In the genomic region with DNA sequence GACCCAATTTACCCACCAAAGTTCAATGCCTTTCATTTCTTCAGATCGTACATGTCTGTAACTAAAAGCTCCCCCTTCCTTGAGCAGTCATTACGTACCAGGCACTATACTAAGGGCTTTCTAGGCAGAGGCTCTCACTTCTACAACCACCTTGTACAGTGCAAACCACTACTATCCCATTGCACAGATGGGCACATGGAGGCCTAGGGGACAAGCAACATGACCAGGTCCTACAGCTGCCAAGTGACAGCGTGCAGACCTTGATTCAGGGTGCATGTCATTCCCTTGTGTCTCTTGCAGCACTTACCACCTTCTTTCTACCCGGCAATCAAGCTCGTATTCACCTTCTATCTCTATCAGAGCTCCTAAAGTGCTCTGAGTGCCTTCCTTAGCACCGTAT, we compare ENCODE assay signal across 19 cellular contexts.
DNase-seq lines count a peak whose midpoint lies in the region; ATAC-seq and TF ChIP-seq lines count a peak whose summit lies in the region.
"Had no signal": no experiment of that assay in that cellular context is flagged by ENCODE, and none has a peak within 500 bp of the region (broad histone marks: within the 10 kb centered on the region; RNA-seq: fewer than 3 reads in every experiment).

No MANE protein-coding gene starts in this region.

- H3K9me3 Mint-ChIP-seq in Calu3 (ENCODE audit: low read depth, unreplicated experiment): no peaks in the 10 kb centered on the region

- TF ChIP-seq CTCF in Calu3 (IDR thresholded peaks at IDR 0.05; ENCODE audit: unreplicated experiment): no peak
- TF ChIP-seq CTCF in Panc1 (IDR thresholded peaks at IDR 0.05): no peak
- TF ChIP-seq CTCF in body of pancreas (IDR thresholded peaks at IDR 0.05): no peak
- TF ChIP-seq CTCF in prostate gland (IDR thresholded peaks at IDR 0.05): no peak

- H3K9me3 ChIP-seq in Panc1 (ENCODE audit: control insufficient read depth, insufficient read depth, low read depth, low read length) (no peaks in the 10 kb centered on the region), body of pancreas (no peaks in the 10 kb centered on the region), prostate gland (no peaks in the 10 kb centered on the region)
- H3K9me3 ChIP-seq: BE2C had no signal

- H3K4me1 ChIP-seq in Panc1 (ENCODE audit: control insufficient read depth, insufficient read depth, low read length) (peaks cover 84% of the 10 kb centered on the region), body of pancreas (peaks cover 52% of the 10 kb centered on the region), prostate gland (replicated peaks) (peaks cover 19% of the 10 kb centered on the region)
- H3K4me1 ChIP-seq: BE2C had no signal

- H3K27ac Mint-ChIP-seq in Calu3 (ENCODE audit: unreplicated experiment): peak overlapping the region; percentile 26

- H3K4me3 Mint-ChIP-seq in Calu3 (ENCODE audit: low read depth, unreplicated experiment): no peak overlapping the region
- H3K4me3 Mint-ChIP-seq: H9 had no signal

- no peak for DNase-seq in Calu3
- no peak for DNase-seq in Panc1 (ENCODE audit: low read depth, low spot score)
- DNase-seq in body of pancreas: no peak
- no peak for DNase-seq in prostate gland (ENCODE audit: low spot score)
- DNase-seq in stimulated activated naive CD4-positive, alpha-beta T cell treated with Interleukin-2 at 50 U/mL for 16 hours (lab: John Stamatoyannopoulos, UW): no peak
- DNase-seq: BE2C, DMS79, H9, MV-4-11, NCI-H1105 treated with DMSO at 0.1 percent for 48 hours, NCI-H2029 treated with DMSO at 0.1 percent for 48 hours, NCI-H345, NCI-H524, NCI-H82, RPMI8226, SIG-M5 had no signal

- ATAC-seq in Panc1 (no peak), body of pancreas (no peak), GM18867 (IDR thresholded peaks at IDR 0.05; ENCODE audit: unreplicated experiment) (no peak), HG03039 (IDR thresholded peaks at IDR 0.05; ENCODE audit: unreplicated experiment) (no peak)
- ATAC-seq: SK-N-SH treated with all-trans-retinoic acid at 6 μM for 48 hours had no signal

- in situ Hi-C loops in Panc1 (cut with HindIII; ENCODE audit: low pct_unique_long_range_greater_than_20kb, low sequenced_read_pairs): no loop called here

- H3K27me3 Mint-ChIP-seq in Calu3 (ENCODE audit: unreplicated experiment): no peaks in the 10 kb centered on the region

- H3K36me3 ChIP-seq in Panc1 (ENCODE audit: control insufficient read depth, insufficient read depth, low read length): no peaks in the 10 kb centered on the region
- H3K36me3 ChIP-seq in body of pancreas (replicated peaks in 1 of 2; ENCODE audit: insufficient read depth in 1 of 2, low read depth in 2 of 2): no peaks in the 10 kb centered on the region
- no peaks in the 10 kb centered on the region for H3K36me3 ChIP-seq in prostate gland
- H3K36me3 ChIP-seq: BE2C had no signal

- no peak overlapping the region for H3K4me3 ChIP-seq in Panc1 (ENCODE audit: low read depth in 2 of 2, low read length in 2 of 2)
- H3K4me3 ChIP-seq in body of pancreas: no peak overlapping the region
- no peak overlapping the region for H3K4me3 ChIP-seq in prostate gland

- H3K4me1 Mint-ChIP-seq in Calu3 (ENCODE audit: low read depth, unreplicated experiment): peaks cover 34% of the 10 kb centered on the region

- peaks cover 47% of the 10 kb centered on the region for H3K36me3 Mint-ChIP-seq in Calu3 (ENCODE audit: insufficient read depth, unreplicated experiment)

- CTCF ChIA-PET in Calu3 (lab: Charles Lee): no interaction called here
- CTCF ChIA-PET in Panc1 (lab: Charles Lee): no interaction called here

- WGBS in body of pancreas, 2 donors: 77 to 84% methylated on average over 6 of the region's 6 CpGs
- 87% methylated on average over 6 of the region's 6 CpGs for WGBS in prostate gland

- intact Hi-C loops in Calu3 (cut with micrococcal nuclease; ENCODE audit: unreplicated experiment) (no loop called here), Panc1 (cut with micrococcal nuclease; ENCODE audit: unreplicated experiment) (no loop called here), body of pancreas (cut with DNase I) (no loop called here), prostate gland (cut with DNase I) (no loop called here)

- H3K27me3 ChIP-seq in Panc1 (ENCODE audit: control insufficient read depth, insufficient read depth, low read length) (no peaks in the 10 kb centered on the region), body of pancreas (no peaks in the 10 kb centered on the region), prostate gland (replicated peaks; ENCODE audit: insufficient read depth) (no peaks in the 10 kb centered on the region)
- H3K27me3 ChIP-seq: BE2C had no signal

- POLR2A ChIA-PET in Panc1 (lab: Charles Lee): no interaction called here

- H3K27ac ChIP-seq in Panc1 (ENCODE audit: low read length) (peak overlapping the region; percentile 98), body of pancreas (peak overlapping the region; percentile 92 to 98 (median 96)), prostate gland (peak overlapping the region; percentile 84 to 91)

- TF ChIP-seq POLR2A in body of pancreas (IDR thresholded peaks at IDR 0.05) (no peak), prostate gland (IDR thresholded peaks at IDR 0.05) (no peak)

- BruUV-seq in Calu3 (replicated peaks; lab: Mats Ljungman, UMichigan): no TSS peak
- BruUV-seq in Panc1 (replicated peaks; lab: Mats Ljungman, UMichigan): no TSS peak
